In the genomic region with DNA sequence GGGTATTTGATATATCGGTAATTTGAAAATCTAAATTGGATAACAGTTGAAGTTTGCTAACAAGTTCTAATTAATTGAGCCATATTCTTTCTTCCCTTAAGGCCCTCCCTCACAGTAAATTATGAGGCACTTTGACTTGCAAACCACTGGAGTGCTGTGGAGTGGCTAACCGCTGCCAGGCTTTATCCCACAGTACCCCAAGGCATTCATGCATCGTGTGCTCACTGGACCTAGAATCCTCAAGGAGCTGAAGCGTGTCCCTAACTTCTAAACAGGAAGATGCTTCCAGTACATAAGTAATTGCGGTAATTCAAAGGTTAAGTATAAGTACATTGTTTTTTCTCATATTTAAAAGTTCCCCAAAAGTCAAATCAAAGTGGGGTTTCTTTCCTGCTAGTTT, we compare ENCODE assay signal across 18 cellular contexts.
"Had no signal": no experiment of that assay in that cellular context is flagged by ENCODE, and none has a peak within 500 bp of the region (broad histone marks: within the 10 kb centered on the region; RNA-seq: fewer than 3 reads in every experiment).

No MANE protein-coding gene starts in this region.

- H3K4me3 ChIP-seq: esophagus squamous epithelium, gastroesophageal sphincter, hepatocyte, right atrium auricular region, stomach had no signal

- H3K27ac ChIP-seq: epithelial cell of prostate, esophagus squamous epithelium, gastroesophageal sphincter, hepatocyte, right atrium auricular region, stomach had no signal

- H3K27me3 ChIP-seq: esophagus squamous epithelium, gastroesophageal sphincter, hepatocyte, right atrium auricular region, stomach had no signal

- H3K4me2 ChIP-seq: hepatocyte had no signal

- H3K36me3 ChIP-seq: esophagus squamous epithelium, gastroesophageal sphincter, right atrium auricular region, stomach had no signal

- H3K4me1 ChIP-seq: esophagus squamous epithelium, gastroesophageal sphincter, right atrium auricular region, stomach had no signal

- H3K9me3 ChIP-seq: esophagus squamous epithelium, gastroesophageal sphincter, right atrium auricular region, stomach had no signal

- DNase-seq: cerebellar nuclear complex; effector memory CD8-positive, alpha-beta T cell; esophagus squamous epithelium; foreskin fibroblast; head of caudate nucleus; left cardiac atrium; mesendoderm; natural killer cell; posterior cingulate gyrus; small intestine; stimulated activated CD4-positive, alpha-beta T cell treated with anti-CD3 and anti-CD28 coated beads, Interleukin-12 subunit alpha, Interleukin-12 subunit beta, amount 100 ng/mL, for 4 hours; stimulated activated naive CD4-positive, alpha-beta T cell; stomach; substantia nigra had no signal
